In the genomic region with DNA sequence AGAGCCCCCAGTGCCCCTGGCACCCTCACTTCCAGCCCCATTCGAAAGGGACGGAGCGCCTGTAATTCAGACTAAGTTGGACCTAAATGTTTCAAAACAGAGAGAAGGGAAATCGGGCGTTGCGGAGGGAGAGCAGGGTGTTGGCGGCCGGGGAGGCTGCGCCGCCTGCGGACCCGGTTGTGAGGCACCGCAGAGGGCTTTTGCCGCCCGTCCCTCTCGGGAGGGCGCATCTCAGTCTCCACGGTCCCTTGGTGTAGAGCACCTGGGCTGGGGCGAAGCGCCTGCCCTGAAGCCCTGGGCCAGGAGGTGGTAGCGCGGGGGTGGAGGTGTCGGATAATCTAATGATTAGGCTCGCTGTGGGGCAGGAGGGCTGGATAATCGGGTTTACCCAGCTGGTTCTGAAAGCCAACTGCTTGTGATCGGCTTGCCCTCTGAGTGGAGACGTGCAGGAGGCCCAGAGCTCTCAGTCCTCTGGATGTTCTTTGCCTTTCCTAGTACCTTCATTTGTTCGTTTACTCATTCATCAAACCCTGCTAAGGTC, we compare ENCODE assay signal across 8 cellular contexts. TPM values are rescaled to one million over a fixed set of nuclear protein-coding genes. Genes with fewer than 3 reads are reported as not detected.
DNase-seq lines count a peak whose midpoint lies in the region; TF ChIP-seq lines count a peak whose summit lies in the region.

No MANE protein-coding gene starts in this region.

- no peaks in the 10 kb centered on the region for H3K9me2 ChIP-seq in SU-DHL-6 (replicated peaks; ENCODE audit: insufficient read depth, low read length)

- no peaks in the 10 kb centered on the region for H3K9me3 ChIP-seq in SU-DHL-6 (ENCODE audit: insufficient read depth, low read length)

- peaks cover 9% of the 10 kb centered on the region; the same call in 1 of the 2 replicates for H4K20me1 ChIP-seq in SU-DHL-6 (ENCODE audit: low read depth, low read length)

- H3K4me3 ChIP-seq in HFF-Myc (replicated peaks; ENCODE audit: low read depth, low read length) (peak overlapping the region; percentile 81), SU-DHL-6 (ENCODE audit: insufficient read depth, low read length, poor library complexity, severe bottlenecking) (peak overlapping the region; percentile 86)

- peak; percentile 58 for DNase-seq in D341Med (ENCODE audit: low spot score)
- DNase-seq in HFF-Myc (ENCODE audit: extremely low read depth, low read depth) = no peak
- peak in 2 of 3 donors; percentile 45 to 55 for DNase-seq in immature natural killer cell
- DNase-seq in stimulated activated CD4-positive, alpha-beta T cell treated with anti-CD3 and anti-CD28 coated beads, Interleukin-12 subunit alpha, Interleukin-12 subunit beta, amount 100 ng/mL, for 4 hours = peak; percentile 25
- no peak for DNase-seq in DMS114 treated with DMSO at 0.1 percent for 48 hours (lab: John Stamatoyannopoulos, UW; ENCODE audit: unreplicated experiment)
- DNase-seq in epidermal melanocyte (ENCODE audit: insufficient read length, low spot score) = no peak

- H3K4me1 Mint-ChIP-seq in brain (peaks cover 74% of the 10 kb centered on the region), immature natural killer cell (peaks cover 26 to 36% of the 10 kb centered on the region in 2 donors)

- H3K9me3 Mint-ChIP-seq in brain = peaks cover 0 to 6% (median under 1%) of the 10 kb centered on the region in 5 experiments
- H3K9me3 Mint-ChIP-seq in immature natural killer cell = no peaks in the 10 kb centered on the region

- H3K27ac Mint-ChIP-seq in brain (peak overlapping the region; percentile 98 to 100 (median 99)), immature natural killer cell (peak overlapping the region; percentile 91 to 98 (median 93))

- H3F3A ChIP-seq in SU-DHL-6 (ENCODE audit: insufficient read depth) = no peaks in the 10 kb centered on the region

- peak overlapping the region; percentile 72 for H3K4me2 ChIP-seq in SU-DHL-6 (ENCODE audit: low read depth, low read length, poor library complexity, severe bottlenecking)

- H3K79me2 ChIP-seq in SU-DHL-6 (ENCODE audit: insufficient read depth, low read length) = peaks cover 56% of the 10 kb centered on the region

- H3K27me3 Mint-ChIP-seq in brain (peaks cover 17% of the 10 kb centered on the region), immature natural killer cell (ENCODE audit: low read depth in 3 of 3) (peaks cover 6 to 9% (median 9%) of the 10 kb centered on the region in 3 donors)

- H3K27me3 ChIP-seq in SU-DHL-6 (ENCODE audit: low read length) = no peaks in the 10 kb centered on the region

- H3K4me3 Mint-ChIP-seq in brain (peak overlapping the region; percentile 96 to 99 (median 98)), immature natural killer cell (peak overlapping the region; percentile 93 to 100 (median 95))

- no peaks in the 10 kb centered on the region for H3K36me3 ChIP-seq in SU-DHL-6 (ENCODE audit: low read length)

- H3K27ac ChIP-seq in SU-DHL-6 (ENCODE audit: low read depth, low read length) = peak overlapping the region; percentile 75

- H3K9ac ChIP-seq in SU-DHL-6 (ENCODE audit: low read length) = peak overlapping the region; percentile 84

- TF ChIP-seq CTCF in HFF-Myc (IDR thresholded peaks at IDR 0.05; ENCODE audit: low read depth, low read length, missing control alignments) (no peak), SU-DHL-6 (IDR thresholded peaks at IDR 0.05; ENCODE audit: insufficient read depth, low read length, poor library complexity, severe bottlenecking) (no peak), brain (conservative IDR thresholded peaks at IDR 0.05) (peak in 1 of 2 experiments; percentile 25)

- H3K36me3 Mint-ChIP-seq in brain = peaks cover 28% of the 10 kb centered on the region
- no peaks in the 10 kb centered on the region for H3K36me3 Mint-ChIP-seq in immature natural killer cell

- peak overlapping the region; percentile 29 for H2AFZ ChIP-seq in SU-DHL-6 (ENCODE audit: low read depth, low read length, severe bottlenecking)

RNA-seq across cellular contexts. Expression of a gene that starts 0.9 kb away (rescaled TPM):
- 15.6 TPM for polyA plus RNA-seq in brain (ENCODE audit: insufficient read depth, low read depth, low replicate concordance)
- polyA plus RNA-seq in immature natural killer cell = 10 to 100 TPM in 2 of 3 donors, 1 to 10 TPM in 1; 7.3 to 14.2 (median 12.1) TPM

Comparison
In these comparisons a context has a peak if more than half of its experiments do, and no peak if none do; other contexts are left out.
1. DNase-seq: peak in D341Med (single experiment), immature natural killer cell (2 of 3) and stimulated activated CD4-positive, alpha-beta T cell treated with anti-CD3 and anti-CD28 coated beads, Interleukin-12 subunit alpha, Interleukin-12 subunit beta, amount 100 ng/mL, for 4 hours (single experiment); none in HFF-Myc (single experiment), DMS114 treated with DMSO at 0.1 percent for 48 hours (single experiment) and epidermal melanocyte (single experiment).